ENCODE assay signal across 15 cellular contexts in genomic region chr7:121510302-121510701, GRCh38.
A peak's percentile ranks its signal among the peaks of the same experiment; 100 is the strongest.
DNase-seq lines count a peak whose midpoint lies in the region; ATAC-seq and TF ChIP-seq lines count a peak whose summit lies in the region.
"Had no signal": no experiment of that assay in that cellular context is flagged by ENCODE, and none has a peak within 500 bp of the region (broad histone marks: within the 10 kb centered on the region; RNA-seq: fewer than 3 reads in every experiment).

No MANE protein-coding gene starts in this region.

- H3K4me3 Mint-ChIP-seq in CD4-positive, alpha-beta memory T cell: no peak overlapping the region
- peak overlapping the region; percentile 49 for H3K4me3 Mint-ChIP-seq in endothelial cell (ENCODE audit: unreplicated experiment)

- ATAC-seq in Right ventricle myocardium inferior: no peak
- no peak for ATAC-seq in HG03095 (IDR thresholded peaks at IDR 0.05; ENCODE audit: unreplicated experiment)

- peaks cover 0 to 7% of the 10 kb centered on the region in 2 donors for H3K9me3 ChIP-seq in CD4-positive, alpha-beta memory T cell (ENCODE audit: control insufficient read depth in 1 of 2, low read length in 2 of 2)
- H3K9me3 ChIP-seq in OCI-LY1 (ENCODE audit: low read length): peaks cover 25% of the 10 kb centered on the region

- CTCF ChIA-PET in CD4-positive, alpha-beta memory T cell (lab: Charles Lee; ENCODE audit: partially characterized antibody): interaction anchor here (0.6 to 7.4 kb wide), 9 partner anchors 13 to 158 kb away, joined by 3 to 102 read pairs (median 4); no protein-coding TSS in a partner anchor

- no peaks in the 10 kb centered on the region for H3K36me3 ChIP-seq in CD4-positive, alpha-beta memory T cell (ENCODE audit: insufficient read depth, low read length)
- peaks cover under 1% of the 10 kb centered on the region; the same call in 1 of the 2 replicates for H3K36me3 ChIP-seq in OCI-LY1 (ENCODE audit: insufficient read depth, low read length)
- H3K36me3 ChIP-seq: transverse colon had no signal

- no peaks in the 10 kb centered on the region for H3K4me1 Mint-ChIP-seq in CD4-positive, alpha-beta memory T cell
- no peaks in the 10 kb centered on the region for H3K4me1 Mint-ChIP-seq in endothelial cell (ENCODE audit: unreplicated experiment)

- TF ChIP-seq CTCF in 22Rv1 (IDR thresholded peaks at IDR 0.05): peak; percentile 5; the same call in 1 of the 2 replicates
- TF ChIP-seq CTCF in OCI-LY1 (IDR thresholded peaks at IDR 0.05; ENCODE audit: low read length): peak; percentile 55; the same call in 1 of the 2 replicates
- no peak for TF ChIP-seq CTCF in endothelial cell (IDR thresholded peaks at IDR 0.05; ENCODE audit: unreplicated experiment)

- H3K27me3 Mint-ChIP-seq in CD4-positive, alpha-beta memory T cell: peaks cover 0 to 2% of the 10 kb centered on the region in 2 donors
- H3K27me3 Mint-ChIP-seq in endothelial cell (ENCODE audit: unreplicated experiment): peaks cover 3% of the 10 kb centered on the region

- intact Hi-C loops in CD4-positive, alpha-beta memory T cell (cut with micrococcal nuclease): loop anchor here (1.0 kb wide), 2 partner anchors 37 to 143 kb away; no protein-coding TSS in a partner anchor
- intact Hi-C loops in Right ventricle myocardium inferior (cut with DNase I): no loop called here

- peak in 4 of 5 donors; percentile 21 to 34 (median 27) for DNase-seq in CD4-positive, alpha-beta memory T cell
- DNase-seq in endothelial cell (ENCODE audit: low spot score) (no peak), H4 (ENCODE audit: low spot score) (no peak), Right ventricle myocardium inferior (ENCODE audit: missing footprints) (no peak), ureter (ENCODE audit: low spot score) (no peak)
- DNase-seq: activated naive CD4-positive, alpha-beta T cell treated with anti-CD3 and anti-CD28 coated beads, Interleukin-2, amount 50 U/mL, for 16 hours; C1 segment of cervical spinal cord; cerebellar nuclear complex; NCI-H69; T1000; transverse colon had no signal

- H3F3A ChIP-seq in OCI-LY1 (ENCODE audit: insufficient read depth, low read length): no peaks in the 10 kb centered on the region

- H3K4me2 ChIP-seq in OCI-LY1 (ENCODE audit: low read length): no peak overlapping the region

- no peaks in the 10 kb centered on the region; the same call in 1 of the 2 replicates for H3K9me2 ChIP-seq in OCI-LY1 (ENCODE audit: low read depth, low read length)

- H3K9me3 Mint-ChIP-seq in CD4-positive, alpha-beta memory T cell: peaks cover 7 to 24% (median 17%) of the 10 kb centered on the region in 8 donors
- peaks cover 33% of the 10 kb centered on the region for H3K9me3 Mint-ChIP-seq in endothelial cell (ENCODE audit: unreplicated experiment)

- no peak overlapping the region for H3K27ac ChIP-seq in 22Rv1
- H3K27ac ChIP-seq in CD4-positive, alpha-beta memory T cell (ENCODE audit: low read depth, low read length): no peak overlapping the region
- no peak overlapping the region for H3K27ac ChIP-seq in OCI-LY1 (ENCODE audit: low read depth, low read length, poor library complexity, severe bottlenecking)
- H3K27ac ChIP-seq: epithelial cell of prostate, transverse colon had no signal

- H3K79me2 ChIP-seq in OCI-LY1 (ENCODE audit: insufficient read depth, low read length): no peaks in the 10 kb centered on the region

- no peak overlapping the region for H2AFZ ChIP-seq in OCI-LY1 (ENCODE audit: low read length)

- H3K36me3 Mint-ChIP-seq in CD4-positive, alpha-beta memory T cell: peaks cover 1 to 6% of the 10 kb centered on the region in 2 donors
- peaks cover 25% of the 10 kb centered on the region for H3K36me3 Mint-ChIP-seq in endothelial cell (ENCODE audit: low read depth, unreplicated experiment)

- H4K20me1 ChIP-seq in OCI-LY1 (ENCODE audit: insufficient read depth, low read length): no peaks in the 10 kb centered on the region

- H3K4me1 ChIP-seq in CD4-positive, alpha-beta memory T cell (ENCODE audit: insufficient read depth, low read length): no peaks in the 10 kb centered on the region
- no peaks in the 10 kb centered on the region for H3K4me1 ChIP-seq in OCI-LY1 (ENCODE audit: insufficient read depth, low read length, severe bottlenecking)
- H3K4me1 ChIP-seq: transverse colon had no signal

- H3K27me3 ChIP-seq in CD4-positive, alpha-beta memory T cell (ENCODE audit: insufficient read depth, low read length): no peaks in the 10 kb centered on the region
- H3K27me3 ChIP-seq in OCI-LY1 (ENCODE audit: insufficient read depth, low read length): no peaks in the 10 kb centered on the region; the same call in 1 of the 2 replicates
- H3K27me3 ChIP-seq: transverse colon had no signal

- POLR2A ChIA-PET in CD4-positive, alpha-beta memory T cell (lab: Charles Lee; ENCODE audit: partially characterized antibody): interaction anchor here (0.8 to 1.4 kb wide), 2 partner anchors 143 to 150 kb away, joined by 3 read pairs; no protein-coding TSS in a partner anchor

- H3K4me3 ChIP-seq in CD4-positive, alpha-beta memory T cell (ENCODE audit: low read length in 2 of 2): no peak overlapping the region
- no peak overlapping the region for H3K4me3 ChIP-seq in OCI-LY1 (ENCODE audit: low read depth, low read length, poor library complexity, severe bottlenecking)
- H3K4me3 ChIP-seq: transverse colon had no signal

- H3K27ac Mint-ChIP-seq in CD4-positive, alpha-beta memory T cell: no peak overlapping the region
- no peak overlapping the region for H3K27ac Mint-ChIP-seq in endothelial cell (ENCODE audit: unreplicated experiment)

- no peak overlapping the region for H3K9ac ChIP-seq in OCI-LY1 (ENCODE audit: low read length)

Comparison
In these comparisons a context has a peak if more than half of its experiments do, and no peak if none do; other contexts are left out.
1. DNase-seq: peak in CD4-positive, alpha-beta memory T cell (4 of 5); none in endothelial cell (single experiment), H4 (single experiment), Right ventricle myocardium inferior (single experiment) and ureter (single experiment).